ENCODE assay signal across 8 cellular contexts in the genomic region with DNA sequence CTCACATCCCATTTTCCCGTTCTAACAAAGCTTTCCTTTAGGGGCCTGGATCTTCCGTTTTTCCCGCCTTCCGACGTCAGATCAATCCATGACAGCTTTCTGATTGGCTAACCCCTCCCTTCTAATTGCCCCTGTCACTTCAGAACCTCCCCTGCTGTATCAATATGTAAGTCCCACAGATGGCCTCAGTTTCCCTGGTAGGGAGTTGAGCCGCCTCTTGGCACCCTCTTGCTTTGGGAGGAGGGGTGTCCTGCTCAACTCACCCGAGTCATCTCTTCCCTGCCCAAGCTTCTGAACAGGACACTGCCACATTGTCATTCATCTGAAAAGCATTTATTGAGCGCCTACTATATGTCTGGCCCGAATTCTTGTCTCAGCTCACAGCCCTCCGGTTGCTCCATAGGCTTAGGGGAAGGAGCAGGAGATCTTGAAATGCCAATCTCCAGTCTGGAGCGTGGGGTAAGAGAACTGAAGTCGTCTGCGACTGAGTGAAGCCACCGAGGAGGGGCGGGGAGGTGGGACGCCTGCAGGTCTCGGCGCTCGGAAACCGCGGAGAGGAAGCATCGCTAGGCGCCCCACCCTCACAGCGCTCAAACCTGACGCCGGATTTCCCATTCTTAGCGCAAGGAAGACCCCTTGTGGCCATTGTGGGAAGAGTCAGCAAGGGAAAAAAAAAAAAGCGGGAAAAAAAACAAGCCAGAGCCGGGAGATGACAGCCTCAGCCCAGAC. TPM values are rescaled to one million over a fixed set of nuclear protein-coding genes. Genes with fewer than 3 reads are reported as not detected.
DNase-seq lines count a peak whose midpoint lies in the region; ATAC-seq and TF ChIP-seq lines count a peak whose summit lies in the region.

No MANE protein-coding gene starts in this region.

- TF ChIP-seq CTCF in 22Rv1 (IDR thresholded peaks at IDR 0.05) (peak; percentile 93), ovary (IDR thresholded peaks at IDR 0.05) (peak; percentile 53 to 82 (median 61)), thoracic aorta (IDR thresholded peaks at IDR 0.05) (peak; percentile 79)

- H3K36me3 ChIP-seq in ovary (no peaks in the 10 kb centered on the region), thoracic aorta (no peaks in the 10 kb centered on the region)

- peak overlapping the region; percentile 20 for H3K4me3 ChIP-seq in ovary
- H3K4me3 ChIP-seq in thoracic aorta: peak overlapping the region; percentile 68

- peak; percentile 98 for DNase-seq in NCI-H1092 (lab: John Stamatoyannopoulos, UW)
- peak; percentile 94 for DNase-seq in SK-N-DZ (ENCODE audit: low spot score)
- DNase-seq in activated naive CD4-positive, alpha-beta T cell treated with Interleukin-2 at 50 U/mL for 16 hours: peak; percentile 71
- DNase-seq in head of caudate nucleus: peak; percentile 63 to 93 (median 81)
- peak; percentile 68 to 77 (median 76) for DNase-seq in ovary
- DNase-seq in thoracic aorta (ENCODE audit: low spot score): no peak

- H3K27ac ChIP-seq in 22Rv1: peak overlapping the region; percentile 35
- no peak overlapping the region for H3K27ac ChIP-seq in ovary
- no peak overlapping the region for H3K27ac ChIP-seq in thoracic aorta

- TF ChIP-seq POLR2A in ovary (IDR thresholded peaks at IDR 0.05): no peak

- H3K4me1 ChIP-seq in ovary (ENCODE audit: insufficient read depth) (peaks cover 4% of the 10 kb centered on the region), thoracic aorta (ENCODE audit: control insufficient read depth in 1 of 2, low read depth in 2 of 2) (peaks cover 18 to 30% of the 10 kb centered on the region in 2 donors)

- intact Hi-C loops in head of caudate nucleus (cut with DNase I): loop anchor here (5.0 kb wide), 1 partner anchor 151 kb away; no protein-coding TSS in a partner anchor
- intact Hi-C loops in ovary (cut with DNase I): loop anchor here in 3 of 4 donors (2.0 to 10.0 kb wide), 3 partner anchors 146 to 512 kb away; a partner anchor contains a TSS

- 6 to 8% (median 8%) methylated on average over 29 of the region's 29 CpGs for WGBS in ovary, 3 donors

- ATAC-seq in GM18867 (IDR thresholded peaks at IDR 0.05; ENCODE audit: unreplicated experiment) (peak; percentile 39), thoracic aorta (ENCODE audit: insufficient number of reproducible peaks, low FRiP score, low read depth) (no peak)

- no peak for TF ChIP-seq EP300 in ovary (IDR thresholded peaks at IDR 0.05)

- H3K27me3 ChIP-seq in ovary (no peaks in the 10 kb centered on the region), thoracic aorta (replicated peaks; ENCODE audit: insufficient read depth) (peaks cover 8% of the 10 kb centered on the region)

- H3K9me3 ChIP-seq in ovary (no peaks in the 10 kb centered on the region), thoracic aorta (no peaks in the 10 kb centered on the region)

RNA-seq across cellular contexts. Expression of a gene that starts 28.0 kb away (rescaled TPM):
- 95.4 and 103 TPM in 2 replicates for polyA plus RNA-seq in SK-N-DZ (2014; cell fraction: cytosol; rRNA removed)
- 44.5 and 62.6 TPM in 2 replicates for polyA plus RNA-seq in SK-N-DZ (2014; cell fraction: nucleus; rRNA removed)
- total RNA-seq in ovary (10 to 100 TPM; 22.8 to 32.2 (median 26.6) TPM), thoracic aorta (10 to 100 TPM; 29.4 to 39.3 TPM)
- 10 to 100 TPM; 17.8 to 30.2 TPM for polyA plus RNA-seq in ovary
